In genomic region chr2:36597003-36597531, GRCh38 we compare ENCODE assay signal across 8 cellular contexts. TPM values are rescaled to one million over a fixed set of nuclear protein-coding genes. Genes with fewer than 3 reads are reported as not detected.
DNase-seq lines count a peak whose midpoint lies in the region; ATAC-seq and TF ChIP-seq lines count a peak whose summit lies in the region.

No MANE protein-coding gene starts in this region.

- intact Hi-C loops in aorta (cut with DNase I), result loop anchor here in 1 of 2 donors (5.0 kb wide), 1 partner anchor 35 kb away; no protein-coding TSS in a partner anchor

- H3K4me1 ChIP-seq in mononuclear cell (ENCODE audit: insufficient read depth, low read length) (peaks cover 19% of the 10 kb centered on the region), aorta (ENCODE audit: control insufficient read depth in 1 of 2, insufficient read depth in 2 of 2, low read length in 2 of 2) (peaks cover 0 to 4% of the 10 kb centered on the region in 2 donors)

- no peak for TF ChIP-seq CTCF in brain microvascular endothelial cell (IDR thresholded peaks at IDR 0.05; ENCODE audit: low read depth, low read length, missing control alignments)

- in situ Hi-C loops in brain microvascular endothelial cell (cut with HindIII; ENCODE audit: low pct_ligation_motif_present, low sequenced_read_pairs), result no loop called here

- H3K36me3 ChIP-seq in brain microvascular endothelial cell (replicated peaks) (no peaks in the 10 kb centered on the region), aorta (ENCODE audit: control insufficient read depth in 1 of 2, insufficient read depth in 2 of 2, low read length in 1 of 2) (no peaks in the 10 kb centered on the region)

- no peak for TF ChIP-seq POLR2A in erythroblast (IDR thresholded peaks at IDR 0.05; ENCODE audit: low read length)

- H3K9me3 ChIP-seq in mononuclear cell (ENCODE audit: low read depth, low read length) (no peaks in the 10 kb centered on the region), aorta (ENCODE audit: control insufficient read depth, low read length) (no peaks in the 10 kb centered on the region)

- H3K4me3 ChIP-seq in brain microvascular endothelial cell (ENCODE audit: low read depth, low read length), result peak overlapping the region; percentile 81
- peak overlapping the region; percentile 70 for H3K4me3 ChIP-seq in mononuclear cell (ENCODE audit: low read length)
- H3K4me3 ChIP-seq in aorta (ENCODE audit: low read length in 2 of 2), result peak overlapping the region; percentile 95 to 97

- H3K27ac ChIP-seq in brain microvascular endothelial cell (no peak overlapping the region), aorta (ENCODE audit: low read depth in 1 of 2, low read length in 2 of 2) (no peak overlapping the region)

- 31 to 33% methylated on average over 19 of the region's 19 CpGs for WGBS in aorta, 2 donors

- ATAC-seq in aorta (ENCODE audit: low FRiP score), result peak; percentile 8

- peak; percentile 5 for DNase-seq in stimulated activated CD4-positive, alpha-beta T cell treated with anti-CD3 and anti-CD28 coated beads, Interleukin-15, amount 100 ng/mL, for 24 hours
- no peak for DNase-seq in stimulated activated CD4-positive, alpha-beta T cell treated with anti-CD3 and anti-CD28 coated beads, Interleukin-4, amount 100 ng/mL, for 24 hours
- DNase-seq in brain microvascular endothelial cell (no peak), aorta (no peak), NCI-H2081 (lab: John Stamatoyannopoulos, UW) (no peak), erythroblast (lab: John Stamatoyannopoulos, UW) (no peak)
- DNase-seq in effector CD4-positive, alpha-beta T cell, result no peak

- H3K27me3 ChIP-seq in brain microvascular endothelial cell (replicated peaks) (no peaks in the 10 kb centered on the region), mononuclear cell (ENCODE audit: insufficient read depth, low read length) (no peaks in the 10 kb centered on the region), aorta (ENCODE audit: control insufficient read depth in 1 of 2, insufficient read depth in 2 of 2, low read length in 1 of 2) (no peaks in the 10 kb centered on the region)

RNA-seq across cellular contexts. Expression of gene FEZ2, which starts 0.9 kb away (rescaled TPM):
- total RNA-seq in mononuclear cell, result 11.9 TPM
- total RNA-seq in aorta, result 10 to 100 TPM; 59.3 to 59.4 TPM
- polyA plus RNA-seq in aorta, result 10 to 100 TPM; 36.1 to 57.6 TPM
